ENCODE assay signal across 8 cellular contexts in the genomic region with DNA sequence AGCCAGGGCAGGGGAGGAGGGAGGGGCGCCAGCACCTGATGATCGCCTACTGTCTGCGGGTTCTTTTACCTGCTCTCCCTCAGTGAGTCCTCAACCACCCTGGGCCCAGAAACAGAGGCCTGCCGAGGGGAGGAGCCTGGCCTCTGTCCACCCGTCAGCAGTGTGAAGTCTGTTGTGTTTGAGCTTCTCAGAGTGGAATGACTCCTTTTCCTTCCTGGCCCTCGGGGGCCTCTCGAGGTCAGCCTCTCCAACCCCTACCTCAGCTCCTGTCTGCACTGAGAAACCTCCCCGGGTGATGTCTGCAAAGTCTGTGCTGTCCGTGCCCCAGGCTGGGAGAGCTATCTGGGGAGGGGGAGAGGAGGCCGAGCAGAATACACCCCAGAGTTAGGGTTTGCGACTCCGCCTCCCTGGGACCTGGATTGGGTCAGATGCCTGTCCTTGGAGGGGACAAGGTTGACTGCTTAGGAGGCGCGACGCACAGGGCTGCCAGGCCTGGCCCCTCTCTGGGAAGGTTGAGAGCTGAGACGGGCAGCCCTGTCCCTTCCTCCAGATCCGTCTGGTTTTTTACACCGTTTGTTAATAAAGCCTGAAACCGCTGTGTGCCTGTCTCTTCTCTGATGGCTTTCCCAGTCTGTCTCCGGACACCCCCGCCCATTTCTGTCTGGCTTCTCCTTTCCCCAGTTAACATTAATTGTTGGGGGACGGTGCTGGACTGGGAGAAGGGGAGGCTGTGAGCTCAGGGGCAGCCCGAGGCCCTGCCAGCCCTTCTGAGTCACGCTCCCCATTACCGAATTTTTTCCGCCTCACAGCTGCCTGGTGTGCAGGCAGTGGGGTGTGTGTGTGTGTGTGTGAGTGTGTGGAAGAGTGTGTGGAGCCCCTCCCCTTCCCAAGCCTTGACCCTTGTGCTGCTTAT. TPM values are rescaled to one million over a fixed set of nuclear protein-coding genes. Genes with fewer than 3 reads are reported as not detected.
DNase-seq lines count a peak whose midpoint lies in the region; ATAC-seq and TF ChIP-seq lines count a peak whose summit lies in the region.

No MANE protein-coding gene starts in this region.

- DNase-seq in AG04449 (ENCODE audit: low read depth, low spot score) (peak; percentile 87), esophagus squamous epithelium (lab: John Stamatoyannopoulos, UW) (no peak), non-pigmented ciliary epithelial cell (ENCODE audit: low read depth) (peak; percentile 81), ureter (ENCODE audit: low spot score) (peak; percentile 73), occipital lobe (lab: John Stamatoyannopoulos, UW) (no peak)
- DNase-seq in activated CD8-positive, alpha-beta memory T cell treated with anti-CD3 and anti-CD28 coated beads, Interleukin-2, amount 50 U/mL, for 48 hours: peak; percentile 72

- H3K9ac ChIP-seq in HUES64 (ENCODE audit: low read depth, low read length): peak overlapping the region; percentile 28; the same call in 1 of the 2 replicates

- POLR2A ChIA-PET in AG04449 (lab: Yijun Ruan, JAX): interaction anchor here (0.6 to 5.2 kb wide), 14 partner anchors 9 to 346 kb away, joined by 3 to 44 read pairs (median 4); a partner anchor contains a TSS

- H3K27ac ChIP-seq in HUES64 (ENCODE audit: low read depth, low read length) (peak overlapping the region; percentile 27), esophagus squamous epithelium (peak overlapping the region; percentile 64 to 94 (median 88))

- H3K27me3 ChIP-seq in HUES64 (ENCODE audit: insufficient read depth, low read length) (no peaks in the 10 kb centered on the region), esophagus squamous epithelium (peaks cover 0 to 19% (median 0%) of the 10 kb centered on the region in 4 donors)

- H3K4me3 ChIP-seq in AG04449 (ENCODE audit: low read depth, low read length) (peak overlapping the region; percentile 44), HUES64 (ENCODE audit: low read length) (peak overlapping the region; percentile 24), esophagus squamous epithelium (peak overlapping the region in 1 of 4 donors; percentile 34)

- H3K36me3 ChIP-seq in HUES64 (ENCODE audit: insufficient read depth, low read length): no peaks in the 10 kb centered on the region
- peaks cover 0 to 20% (median 14%) of the 10 kb centered on the region in 3 donors for H3K36me3 ChIP-seq in esophagus squamous epithelium

- no peak for ATAC-seq in HG03108 (IDR thresholded peaks at IDR 0.05; ENCODE audit: unreplicated experiment)

- peaks cover 24% of the 10 kb centered on the region for H3K4me1 ChIP-seq in HUES64 (ENCODE audit: insufficient read depth, low read length)
- peaks cover 43 to 77% (median 51%) of the 10 kb centered on the region in 3 donors for H3K4me1 ChIP-seq in esophagus squamous epithelium

- 33% methylated on average over 21 of the region's 26 CpGs for WGBS in HUES64
- WGBS in esophagus squamous epithelium, 2 donors: 19 to 22% methylated on average over 17 to 18 of the region's 26 CpGs

- H3K9me3 ChIP-seq in HUES64 (ENCODE audit: insufficient read depth, low read depth, low read length): no peaks in the 10 kb centered on the region
- H3K9me3 ChIP-seq in esophagus squamous epithelium: no peaks in the 10 kb centered on the region

- intact Hi-C loops in esophagus squamous epithelium (cut with DNase I): no loop called here

- TF ChIP-seq CTCF in AG04449 (IDR thresholded peaks at IDR 0.05; ENCODE audit: insufficient read depth, low read length, missing control alignments) (no peak), esophagus squamous epithelium (IDR thresholded peaks at IDR 0.05) (no peak)

- no peak for TF ChIP-seq POLR2A in esophagus squamous epithelium (IDR thresholded peaks at IDR 0.05)

- CTCF ChIA-PET in AG04449 (lab: Yijun Ruan, JAX): interaction anchor here (0.6 to 17.6 kb wide), 10 partner anchors 7 to 166 kb away, joined by 3 to 173 read pairs (median 5); no protein-coding TSS in a partner anchor

RNA-seq across cellular contexts. Expression of a gene that starts 1.0 kb away (rescaled TPM):
- 0.65 TPM for polyA plus RNA-seq in HUES64 (2013, experiment 1 of 2)
- 1.0 TPM for polyA plus RNA-seq in HUES64 (2013, experiment 2 of 2)
- 1 to 10 TPM in 1 of 4 donors, under 1 TPM in 3; 0.40 to 5.0 (median 0.68) TPM for total RNA-seq in esophagus squamous epithelium
- 15.2 TPM for total RNA-seq in ureter
- 0.31 TPM for total RNA-seq in occipital lobe

RNA-seq across cellular contexts. Expression of a gene that starts 2.2 kb away (rescaled TPM):
- polyA plus RNA-seq in HUES64 (2013, experiment 1 of 2): 35.3 TPM
- polyA plus RNA-seq in HUES64 (2013, experiment 2 of 2): 34.2 TPM
- total RNA-seq in esophagus squamous epithelium (1 to 10 TPM; 1.3 to 4.3 (median 2.9) TPM), ureter (14.2 TPM), occipital lobe (15.0 TPM)

RNA-seq across cellular contexts. Expression of a gene that starts 10.8 kb away (rescaled TPM):
- 10.1 TPM for polyA plus RNA-seq in HUES64 (2013, experiment 1 of 2)
- 10.2 TPM for polyA plus RNA-seq in HUES64 (2013, experiment 2 of 2)
- total RNA-seq in esophagus squamous epithelium (10 to 100 TPM in 1 of 4 donors, 1 to 10 TPM in 3; 4.4 to 22.0 (median 6.8) TPM), ureter (7.4 TPM), occipital lobe (0.78 TPM)

RNA-seq across cellular contexts. Expression of a gene that starts 22.7 kb away (rescaled TPM):
- polyA plus RNA-seq in HUES64 (2013, experiment 1 of 2): 2.3 TPM
- 2.0 TPM for polyA plus RNA-seq in HUES64 (2013, experiment 2 of 2)
- not detected for total RNA-seq in esophagus squamous epithelium
- not detected for total RNA-seq in ureter
- total RNA-seq in occipital lobe: not detected

RNA-seq across cellular contexts. Expression of a gene that starts 25.8 kb away (rescaled TPM):
- 54.9 TPM for polyA plus RNA-seq in HUES64 (2013, experiment 1 of 2)
- polyA plus RNA-seq in HUES64 (2013, experiment 2 of 2): 52.0 TPM
- total RNA-seq in esophagus squamous epithelium (10 to 100 TPM; 60.5 to 98.1 (median 78.7) TPM), ureter (48.4 TPM), occipital lobe (13.7 TPM)

Comparison
In these comparisons a context has a peak if more than half of its experiments do, and no peak if none do; other contexts are left out.
1. DNase-seq: peak in AG04449 (single experiment), activated CD8-positive, alpha-beta memory T cell treated with anti-CD3 and anti-CD28 coated beads, Interleukin-2, amount 50 U/mL, for 48 hours (single experiment), non-pigmented ciliary epithelial cell (single experiment) and ureter (single experiment); none in esophagus squamous epithelium (single experiment) and occipital lobe (single experiment).